In genomic region chr20:60599381-60599780, GRCh38 we compare ENCODE assay signal across 9 cellular contexts.
"Had no signal": no experiment of that assay in that cellular context is flagged by ENCODE, and none has a peak within 500 bp of the region (broad histone marks: within the 10 kb centered on the region; RNA-seq: fewer than 3 reads in every experiment).

No MANE protein-coding gene starts in this region.

- H3K9ac ChIP-seq: GM23248 had no signal

- H3K9me3 ChIP-seq: HAP-1 had no signal

- H3K4me1 Mint-ChIP-seq: GM23338, H9 had no signal

- H3K4me3 ChIP-seq: GM23248, GM23338, HAP-1 had no signal

- H2AFZ ChIP-seq: GM23248, GM23338 had no signal

- H3K4me2 ChIP-seq: GM23338 had no signal

- DNase-seq: GM23248, GOT3, H7, H9, HCEC 1CT, HFFc6 had no signal

- H3K4me1 ChIP-seq: HAP-1 had no signal

- H3K27ac ChIP-seq: GM23248 had no signal

- H3K4me3 Mint-ChIP-seq: GM23338, H9, HFFc6 had no signal

- H3K27ac Mint-ChIP-seq: GM23338, H9, HFFc6 had no signal

- H3K36me3 ChIP-seq: HAP-1 had no signal

- FAIRE-seq: H54 had no signal
